8 cellular contexts compared by ENCODE assay signal in the genomic region with DNA sequence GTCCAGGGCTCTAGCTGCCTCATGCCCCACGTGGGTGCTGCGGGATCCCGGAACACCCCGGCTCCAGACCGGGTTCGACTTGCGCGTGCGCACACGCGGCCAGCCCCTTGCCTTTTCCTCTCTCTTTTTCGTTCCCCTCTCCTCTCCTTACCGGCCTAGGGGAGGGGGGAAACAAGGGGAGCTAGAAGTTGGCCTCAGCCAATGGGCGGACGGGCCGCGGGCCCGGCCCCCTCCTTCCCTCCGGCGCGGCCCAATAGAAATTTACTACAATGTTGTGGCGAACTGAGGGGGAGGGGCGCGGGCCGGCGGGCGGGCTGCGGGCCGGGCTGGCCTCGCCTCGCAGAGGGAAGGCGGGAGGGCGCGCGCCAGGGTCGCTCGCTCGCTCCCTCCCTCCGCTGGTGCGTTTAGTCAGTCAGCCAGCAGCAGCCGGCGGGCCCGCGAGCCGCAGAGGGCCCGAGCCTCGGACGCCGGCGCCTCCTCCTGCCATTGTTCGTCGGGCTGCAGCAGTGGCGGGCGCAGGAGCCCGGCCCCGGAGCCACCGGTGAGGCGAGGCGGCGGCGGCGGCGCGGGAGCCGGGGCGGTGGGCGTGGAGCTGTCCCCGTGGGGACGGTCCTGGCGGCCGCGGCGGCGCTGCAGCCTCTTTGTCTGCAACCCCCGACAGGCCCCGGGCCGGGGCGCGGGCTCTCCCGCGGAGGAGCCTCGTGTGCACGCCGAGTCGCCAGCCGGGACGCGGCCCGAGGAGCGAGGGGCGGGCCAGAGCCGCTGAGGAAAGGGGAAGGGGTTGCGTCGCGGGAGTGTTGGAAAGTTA. TPM values are rescaled to one million over a fixed set of nuclear protein-coding genes. Genes with fewer than 3 reads are reported as not detected.
A peak's percentile ranks its signal among the peaks of the same experiment; 100 is the strongest.
DNase-seq lines count a peak whose midpoint lies in the region; ATAC-seq, FAIRE-seq and TF ChIP-seq lines count a peak whose summit lies in the region.

A gene (plus strand): TSS at position 342 of the 808 bp plus-strand sequence. CDS start 72,869 bp downstream, outside the sequence.

- peaks cover 6 to 8% of the 10 kb centered on the region in 2 donors for H3K4me1 ChIP-seq in kidney (ENCODE audit: control insufficient read depth in 1 of 2, insufficient read depth in 1 of 2, low read depth in 1 of 2, low read length in 2 of 2)

- peak; percentile 72 for DNase-seq in AG04450 (ENCODE audit: low read depth, low spot score)
- DNase-seq in NCI-H446 (lab: John Stamatoyannopoulos, UW) = peak; percentile 95 to 97
- peak; percentile 78 to 81 for DNase-seq in central memory CD8-positive, alpha-beta T cell (ENCODE audit: low spot score in 2 of 2)
- DNase-seq in kidney = peak; percentile 95
- DNase-seq in stimulated activated CD4-positive, alpha-beta T cell treated with anti-CD3 and anti-CD28 coated beads, Interleukin-12 subunit alpha, Interleukin-12 subunit beta, amount 100 ng/mL, for 48 hours (ENCODE audit: low read depth in 2 of 3, low spot score in 1 of 3) = peak; percentile 80 to 90 (median 83)

- peak within 1 kb of the TSS; percentile 5 to 22 for H3K9ac ChIP-seq in kidney (ENCODE audit: low read length in 2 of 2)

- ATAC-seq in GM19025 (IDR thresholded peaks at IDR 0.05; ENCODE audit: low read depth, unreplicated experiment) (peak; percentile 85), HG03342 (IDR thresholded peaks at IDR 0.05; ENCODE audit: unreplicated experiment) (peak; percentile 83)
- peak; percentile 83 to 85 for ATAC-seq in activated CD4-positive, CD25-positive, alpha-beta regulatory T cell treated with anti-CD3 and anti-CD28 coated beads, Interleukin-2, amount 50 U/mL, for 24 hours
- ATAC-seq in central memory CD8-positive, alpha-beta T cell (replicated peaks; ENCODE audit: extremely low read depth, poor library complexity, severe bottlenecking) = peak; percentile 82

- CTCF ChIA-PET in AG04450 (lab: Charles Lee) = interaction anchor here (1.1 to 3.0 kb wide), 2 partner anchors 32 to 37 kb away, joined by 4 to 12 read pairs; no protein-coding TSS in a partner anchor

- no peaks in the 10 kb centered on the region for H3K9me3 ChIP-seq in AG04450 (ENCODE audit: control insufficient read depth, insufficient read depth, low read length)
- H3K9me3 ChIP-seq in kidney (ENCODE audit: control insufficient read depth in 1 of 2, low read length in 2 of 2) = no peaks in the 10 kb centered on the region

- no peak for FAIRE-seq in kidney (lab: Jason Lieb, UNC)

- H3K4me3 ChIP-seq in AG04450 (ENCODE audit: low read depth, low read length) (peak within 1 kb of the TSS; percentile 64), kidney (ENCODE audit: low read length in 2 of 2) (peak within 1 kb of the TSS; percentile 69 to 73)

- TF ChIP-seq CTCF in AG04450 (IDR thresholded peaks at IDR 0.05; ENCODE audit: low read depth, low read length) = no peak
- TF ChIP-seq CTCF in kidney (IDR thresholded peaks at IDR 0.05; ENCODE audit: borderline replicate concordance, extremely low read depth, insufficient read depth) = no peak

- no peaks in the 10 kb centered on the region for H3K27me3 Mint-ChIP-seq in central memory CD8-positive, alpha-beta T cell

- POLR2A ChIA-PET in AG04450 (lab: Yijun Ruan, JAX) = interaction anchor here (0.7 to 0.9 kb wide), 2 partner anchors 194 to 268 kb away, joined by 4 read pairs; a partner anchor contains a TSS

- peaks cover 49% of the 10 kb centered on the region for H3K4me1 Mint-ChIP-seq in central memory CD8-positive, alpha-beta T cell

- no peaks in the 10 kb centered on the region for H3K27me3 ChIP-seq in AG04450 (ENCODE audit: control insufficient read depth, insufficient read depth, low read length)

- peak within 1 kb of the TSS; percentile 83 for H3K27ac Mint-ChIP-seq in central memory CD8-positive, alpha-beta T cell (ENCODE audit: low read depth)

- peaks cover 9% of the 10 kb centered on the region for H3K36me3 Mint-ChIP-seq in central memory CD8-positive, alpha-beta T cell (ENCODE audit: insufficient read depth)

- no peaks in the 10 kb centered on the region for H3K9me3 Mint-ChIP-seq in central memory CD8-positive, alpha-beta T cell

- H3K27ac ChIP-seq in AG04450 (ENCODE audit: low read depth, low read length) (no peak within 1 kb of the TSS), kidney (ENCODE audit: low read depth in 2 of 2, low read length in 2 of 2) (peak within 1 kb of the TSS in 1 of 2 donors; percentile 36)

- intact Hi-C loops in kidney (cut with DNase I) = no loop called here

- no peaks in the 10 kb centered on the region for H3K36me3 ChIP-seq in kidney (ENCODE audit: control insufficient read depth in 1 of 2, insufficient read depth in 2 of 2, low read length in 2 of 2)

- peak within 1 kb of the TSS; percentile 95 for H3K4me3 Mint-ChIP-seq in central memory CD8-positive, alpha-beta T cell

RNA-seq across cellular contexts. Expression of the gene that starts here (rescaled TPM):
- polyA plus RNA-seq in AG04450 (2011; rRNA removed) (6.5 and 7.8 TPM in 2 replicates), kidney (ENCODE audit: insufficient read depth, low read depth, low replicate concordance) (9.9 TPM)
- 11.2 TPM in 2 replicates for polyA minus RNA-seq in AG04450 (2011; rRNA and poly(A)+ RNA removed)
- 38.8 TPM for total RNA-seq in kidney
